9 cellular contexts compared by ENCODE assay signal in genomic region chr13:111344471-111345191, GRCh38. TPM values are rescaled to one million over a fixed set of nuclear protein-coding genes. Genes with fewer than 3 reads are reported as not detected.
A peak's percentile ranks its signal among the peaks of the same experiment; 100 is the strongest.
DNase-seq lines count a peak whose midpoint lies in the region; ATAC-seq, FAIRE-seq and TF ChIP-seq lines count a peak whose summit lies in the region.
"Had no signal": no experiment of that assay in that cellular context is flagged by ENCODE, and none has a peak within 500 bp of the region (broad histone marks: within the 10 kb centered on the region; RNA-seq: fewer than 3 reads in every experiment).

No MANE protein-coding gene starts in this region.

- no peak overlapping the region for H3K27ac ChIP-seq in vagina
- H3K27ac ChIP-seq: HL-60 had no signal

- no peaks in the 10 kb centered on the region for H3K36me3 ChIP-seq in NT2/D1 (ENCODE audit: insufficient read depth, insufficient read length, low read length)
- no peaks in the 10 kb centered on the region for H3K36me3 ChIP-seq in vagina

- H3K9me3 ChIP-seq in NT2/D1 (ENCODE audit: insufficient read depth, low read length): no peaks in the 10 kb centered on the region; the same call in 1 of the 2 replicates
- no peaks in the 10 kb centered on the region for H3K9me3 ChIP-seq in vagina

- peak overlapping the region; percentile 36 for H3K9ac ChIP-seq in NT2/D1 (ENCODE audit: insufficient read length, low read depth)

- TF ChIP-seq CTCF in glutamatergic neuron (IDR thresholded peaks at IDR 0.05; ENCODE audit: partially characterized antibody, unreplicated experiment): peak; percentile 67
- no peak for TF ChIP-seq CTCF in vagina (IDR thresholded peaks at IDR 0.05)
- no peak for TF ChIP-seq CTCF in omental fat pad (IDR thresholded peaks at IDR 0.05)

- H3K4me3 Mint-ChIP-seq in glutamatergic neuron (ENCODE audit: unreplicated experiment): peak overlapping the region; percentile 18

- H3K27me3 ChIP-seq in NT2/D1 (ENCODE audit: insufficient read depth, insufficient read length) (no peaks in the 10 kb centered on the region), vagina (no peaks in the 10 kb centered on the region)

- peaks cover 1% of the 10 kb centered on the region for H3K27me3 Mint-ChIP-seq in glutamatergic neuron (ENCODE audit: unreplicated experiment)

- no peak for TF ChIP-seq POLR2A in vagina (IDR thresholded peaks at IDR 0.05)

- peak overlapping the region; percentile 43 for H3K27ac Mint-ChIP-seq in glutamatergic neuron (ENCODE audit: unreplicated experiment)

- H3K4me1 Mint-ChIP-seq in glutamatergic neuron (ENCODE audit: low read depth, unreplicated experiment): peaks cover 2% of the 10 kb centered on the region

- DNase-seq in Right ventricle myocardium superior (peak; percentile 57), left cardiac atrium (no peak), NT2/D1 (ENCODE audit: low read depth, low spot score) (peak; percentile 77), glutamatergic neuron (peak; percentile 70), vagina (ENCODE audit: extremely low spot score in 2 of 2) (peak; percentile 69 to 74), omental fat pad (ENCODE audit: low spot score) (no peak), HTR-8/SVneo (ENCODE audit: insufficient read length, low spot score) (no peak)
- DNase-seq in activated CD4-positive, alpha-beta T cell treated with anti-CD3 and anti-CD28 coated beads, Interleukin-2, amount 50 U/mL, for 1 hour: no peak

- H3K4me3 ChIP-seq in NT2/D1 (ENCODE audit: insufficient read length, low read depth) (no peak overlapping the region), vagina (no peak overlapping the region)

- ATAC-seq in Right ventricle myocardium superior (ENCODE audit: poor library complexity): peak; percentile 85
- ATAC-seq in left cardiac atrium: no peak
- no peak for ATAC-seq in omental fat pad (ENCODE audit: low FRiP score)

- H3K9me3 Mint-ChIP-seq in glutamatergic neuron (ENCODE audit: unreplicated experiment): peaks cover 2% of the 10 kb centered on the region

- H3K36me3 Mint-ChIP-seq in glutamatergic neuron (ENCODE audit: unreplicated experiment): no peaks in the 10 kb centered on the region

- no peak for FAIRE-seq in HTR-8/SVneo (lab: Jason Lieb, UNC)

- H3K4me1 ChIP-seq in NT2/D1 (ENCODE audit: insufficient read depth, insufficient read length): peaks cover 3% of the 10 kb centered on the region
- H3K4me1 ChIP-seq in vagina: no peaks in the 10 kb centered on the region

- intact Hi-C loops in Right ventricle myocardium superior (cut with DNase I): no loop called here
- intact Hi-C loops in left cardiac atrium (cut with DNase I): no loop called here
- intact Hi-C loops in vagina (cut with DNase I): no loop called here

RNA-seq across cellular contexts. Expression of gene TEX29, which starts 24.2 kb away (rescaled TPM):
- not detected for total RNA-seq in Right ventricle myocardium superior
- under 1 TPM in 1 of 2 donors, not detected in 1; 0.41 TPM for total RNA-seq in left cardiac atrium
- 0.64 TPM for total RNA-seq in glutamatergic neuron (ENCODE audit: unreplicated experiment)
- 2.9 TPM for total RNA-seq in vagina
- under 1 TPM in 1 of 4 donors, not detected in 3; 0.94 TPM for total RNA-seq in omental fat pad

Comparison
In these comparisons a context has a peak if more than half of its experiments do, and no peak if none do; other contexts are left out.
1. DNase-seq: peak in Right ventricle myocardium superior (single experiment), NT2/D1 (single experiment), glutamatergic neuron (single experiment) and vagina (2 of 2); none in left cardiac atrium (single experiment), omental fat pad (single experiment), activated CD4-positive, alpha-beta T cell treated with anti-CD3 and anti-CD28 coated beads, Interleukin-2, amount 50 U/mL, for 1 hour (single experiment) and HTR-8/SVneo (single experiment).